In the genomic region with DNA sequence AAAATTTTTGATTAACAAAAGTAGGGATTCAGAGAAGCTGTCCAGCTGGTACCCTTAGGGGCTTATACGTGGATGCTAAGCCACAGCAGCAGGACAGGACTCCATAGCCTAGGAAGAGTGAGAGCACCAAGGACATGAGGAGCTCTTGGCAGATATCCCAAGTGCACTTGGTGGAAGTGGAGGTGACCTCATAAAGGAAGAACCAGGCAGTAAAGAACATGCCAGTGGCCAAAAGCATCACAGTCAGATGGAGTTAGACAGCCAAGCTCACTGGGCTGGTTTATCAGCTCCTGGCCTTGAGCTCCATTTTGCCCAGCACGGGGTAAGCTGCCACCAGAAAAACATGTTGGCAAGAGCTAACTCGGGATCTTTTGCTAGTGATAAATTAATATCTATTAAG, we compare ENCODE assay signal across 9 cellular contexts.
A peak's percentile ranks its signal among the peaks of the same experiment; 100 is the strongest.
DNase-seq lines count a peak whose midpoint lies in the region; ATAC-seq and TF ChIP-seq lines count a peak whose summit lies in the region.
"Had no signal": no experiment of that assay in that cellular context is flagged by ENCODE, and none has a peak within 500 bp of the region (broad histone marks: within the 10 kb centered on the region; RNA-seq: fewer than 3 reads in every experiment).

No MANE protein-coding gene starts in this region.

- TF ChIP-seq EP300 in SK-N-SH (IDR thresholded peaks at IDR 0.05; ENCODE audit: borderline replicate concordance in 1 of 2, low read depth in 1 of 2, low read length in 1 of 2) = peak in 1 of 2 experiments; percentile 33; a peak in 1 of 4 replicates

- H2AFZ ChIP-seq in SK-N-SH (ENCODE audit: low read depth) = peak overlapping the region; percentile 35; the same call in 1 of the 2 replicates

- no peak overlapping the region for H3K27ac Mint-ChIP-seq in CD14-positive monocyte
- H3K27ac Mint-ChIP-seq in activated T-cell treated with anti-CD3 and anti-CD28 coated beads, Interleukin-2, amount 50 U/mL, for 72 hours = no peak overlapping the region
- H3K27ac Mint-ChIP-seq: activated naive CD8-positive, alpha-beta T cell treated with anti-CD3 and anti-CD28 coated beads, Interleukin-2, amount 10 ng/mL, durations not matched to agents 7 days and 5 days had no signal

- H3K9me2 ChIP-seq in SK-N-SH = no peaks in the 10 kb centered on the region

- peak overlapping the region; percentile 9; the same call in 1 of the 2 replicates for H3K9ac ChIP-seq in SK-N-SH

- H3K36me3 ChIP-seq in SK-N-SH (replicated peaks in 1 of 2; ENCODE audit: control insufficient read depth in 1 of 2, insufficient read depth in 2 of 2, low read length in 1 of 2) (no peaks in the 10 kb centered on the region), thyroid gland (no peaks in the 10 kb centered on the region)

- H4K20me1 ChIP-seq in SK-N-SH (ENCODE audit: insufficient read depth) = no peaks in the 10 kb centered on the region

- no peak overlapping the region for H3K4me3 ChIP-seq in SK-N-SH (ENCODE audit: low read depth in 2 of 2, low read length in 1 of 2)
- H3K4me3 ChIP-seq in thyroid gland (replicated peaks in 1 of 3) = no peak overlapping the region

- DNase-seq in HPDE6-E6E7 (ENCODE audit: extremely low spot score) = peak; percentile 21
- peak; percentile 27 for DNase-seq in SK-N-SH
- DNase-seq in glomerular visceral epithelial cell (ENCODE audit: extremely low spot score) = peak; percentile 83
- peak; percentile 86 to 89 for DNase-seq in thyroid gland
- DNase-seq in ecto neural progenitor cell (ENCODE audit: low spot score) = no peak
- no peak for DNase-seq in CD14-positive monocyte (ENCODE audit: low spot score)
- no peak for DNase-seq in activated T-cell treated with anti-CD3 and anti-CD28 coated beads, Interleukin-2, amount 50 U/mL, for 72 hours
- DNase-seq: activated naive CD8-positive, alpha-beta T cell treated with anti-CD3 and anti-CD28 coated beads, Interleukin-2, amount 10 ng/mL, durations not matched to agents 7 days and 5 days had no signal

- H3K9me3 Mint-ChIP-seq in CD14-positive monocyte = peaks cover 0 to 3% (median 0%) of the 10 kb centered on the region in 7 donors
- peaks cover 0 to 4% of the 10 kb centered on the region in 2 donors for H3K9me3 Mint-ChIP-seq in activated T-cell treated with anti-CD3 and anti-CD28 coated beads, Interleukin-2, amount 50 U/mL, for 72 hours
- H3K9me3 Mint-ChIP-seq: activated naive CD8-positive, alpha-beta T cell treated with anti-CD3 and anti-CD28 coated beads, Interleukin-2, amount 10 ng/mL, durations not matched to agents 7 days and 5 days had no signal

- H3K79me2 ChIP-seq in SK-N-SH (ENCODE audit: insufficient read depth) = no peaks in the 10 kb centered on the region

- H3F3A ChIP-seq in SK-N-SH (replicated peaks; ENCODE audit: insufficient read depth) = peaks cover 10% of the 10 kb centered on the region

- intact Hi-C loops in thyroid gland (cut with DNase I) = no loop called here
- intact Hi-C loops in CD14-positive monocyte (cut with micrococcal nuclease) = no loop called here

- CTCF ChIA-PET in SK-N-SH (lab: Yijun Ruan, JAX) = interaction anchor here (1.1 kb wide), 1 partner anchor 83 kb away, joined by 4 read pairs; no protein-coding TSS in a partner anchor

- no peaks in the 10 kb centered on the region for H3K27me3 Mint-ChIP-seq in CD14-positive monocyte (ENCODE audit: low read depth in 3 of 3)
- no peaks in the 10 kb centered on the region for H3K27me3 Mint-ChIP-seq in activated T-cell treated with anti-CD3 and anti-CD28 coated beads, Interleukin-2, amount 50 U/mL, for 72 hours (ENCODE audit: low read depth)
- H3K27me3 Mint-ChIP-seq: activated naive CD8-positive, alpha-beta T cell treated with anti-CD3 and anti-CD28 coated beads, Interleukin-2, amount 10 ng/mL, durations not matched to agents 7 days and 5 days had no signal

- TF ChIP-seq CTCF in SK-N-SH (IDR thresholded peaks at IDR 0.05) (no peak), thyroid gland (IDR thresholded peaks at IDR 0.05) (no peak), CD14-positive monocyte (IDR thresholded peaks at IDR 0.05) (no peak)

- no peak for TF ChIP-seq POLR2A in thyroid gland (IDR thresholded peaks at IDR 0.05)

- POLR2A ChIA-PET in SK-N-SH (lab: Yijun Ruan, JAX) = no interaction called here

- H3K4me3 Mint-ChIP-seq in CD14-positive monocyte = no peak overlapping the region
- H3K4me3 Mint-ChIP-seq in activated T-cell treated with anti-CD3 and anti-CD28 coated beads, Interleukin-2, amount 50 U/mL, for 72 hours = no peak overlapping the region
- H3K4me3 Mint-ChIP-seq: activated naive CD8-positive, alpha-beta T cell treated with anti-CD3 and anti-CD28 coated beads, Interleukin-2, amount 10 ng/mL, durations not matched to agents 7 days and 5 days had no signal

- peak overlapping the region; percentile 15; the same call in 1 of the 2 replicates for H3K4me2 ChIP-seq in SK-N-SH

- H3K27me3 ChIP-seq in SK-N-SH (ENCODE audit: insufficient read depth) = no peaks in the 10 kb centered on the region
- H3K27me3 ChIP-seq in thyroid gland = no peaks in the 10 kb centered on the region

- H3K9me3 ChIP-seq in SK-N-SH = no peaks in the 10 kb centered on the region
- H3K9me3 ChIP-seq in thyroid gland = no peaks in the 10 kb centered on the region

- peak overlapping the region; percentile 43 to 70; a peak in 3 of 4 replicates for H3K27ac ChIP-seq in SK-N-SH (ENCODE audit: low read depth in 2 of 2, low read length in 1 of 2)
- H3K27ac ChIP-seq in thyroid gland = peak overlapping the region in 2 of 3 donors; percentile 2 to 27

- H3K4me1 ChIP-seq in SK-N-SH (ENCODE audit: control insufficient read depth in 1 of 2, insufficient read depth in 2 of 2, low read depth in 1 of 2, low read length in 1 of 2) = peaks cover 6 to 18% of the 10 kb centered on the region in 2 experiments; a peak in 3 of 4 replicates
- peaks cover 8 to 20% of the 10 kb centered on the region in 2 donors for H3K4me1 ChIP-seq in thyroid gland

- peaks cover 7% of the 10 kb centered on the region for H3K4me1 Mint-ChIP-seq in CD14-positive monocyte
- peaks cover 6% of the 10 kb centered on the region for H3K4me1 Mint-ChIP-seq in activated T-cell treated with anti-CD3 and anti-CD28 coated beads, Interleukin-2, amount 50 U/mL, for 72 hours (ENCODE audit: low read depth)

- TF ChIP-seq RAD21 in SK-N-SH (IDR thresholded peaks at IDR 0.05; ENCODE audit: low read length) = no peak

- 30% methylated on average over 3 of the region's 3 CpGs for WGBS in SK-N-SH (ENCODE audit: low lambda C conversion rate)
- WGBS in thyroid gland, 2 donors = 27 to 37% methylated on average over 3 of the region's 3 CpGs

- peaks cover 0 to 4% of the 10 kb centered on the region in 2 donors for H3K36me3 Mint-ChIP-seq in CD14-positive monocyte
- H3K36me3 Mint-ChIP-seq in activated T-cell treated with anti-CD3 and anti-CD28 coated beads, Interleukin-2, amount 50 U/mL, for 72 hours (ENCODE audit: insufficient read depth in 2 of 2) = peaks cover 3 to 7% of the 10 kb centered on the region in 2 donors

- ATAC-seq in GM19395 (IDR thresholded peaks at IDR 0.05; ENCODE audit: unreplicated experiment) = no peak
- no peak for ATAC-seq in activated T-cell treated with anti-CD3 and anti-CD28 coated beads, Interleukin-2, amount 50 U/mL, for 72 hours (replicated peaks in 1 of 2)

TF ChIP-seq in SK-N-SH, 30 proteins besides CTCF, POLR2A, EP300 and RAD21 (continues in another document):
- TF ChIP-seq, protein P1, sequence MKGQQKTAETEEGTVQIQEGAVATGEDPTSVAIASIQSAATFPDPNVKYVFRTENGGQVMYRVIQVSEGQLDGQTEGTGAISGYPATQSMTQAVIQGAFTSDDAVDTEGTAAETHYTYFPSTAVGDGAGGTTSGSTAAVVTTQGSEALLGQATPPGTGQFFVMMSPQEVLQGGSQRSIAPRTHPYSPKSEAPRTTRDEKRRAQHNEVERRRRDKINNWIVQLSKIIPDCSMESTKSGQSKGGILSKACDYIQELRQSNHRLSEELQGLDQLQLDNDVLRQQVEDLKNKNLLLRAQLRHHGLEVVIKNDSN (IDR thresholded peaks at IDR 0.05; ENCODE audit: borderline replicate concordance, low read depth) = no peak
- TF ChIP-seq, protein P2, sequence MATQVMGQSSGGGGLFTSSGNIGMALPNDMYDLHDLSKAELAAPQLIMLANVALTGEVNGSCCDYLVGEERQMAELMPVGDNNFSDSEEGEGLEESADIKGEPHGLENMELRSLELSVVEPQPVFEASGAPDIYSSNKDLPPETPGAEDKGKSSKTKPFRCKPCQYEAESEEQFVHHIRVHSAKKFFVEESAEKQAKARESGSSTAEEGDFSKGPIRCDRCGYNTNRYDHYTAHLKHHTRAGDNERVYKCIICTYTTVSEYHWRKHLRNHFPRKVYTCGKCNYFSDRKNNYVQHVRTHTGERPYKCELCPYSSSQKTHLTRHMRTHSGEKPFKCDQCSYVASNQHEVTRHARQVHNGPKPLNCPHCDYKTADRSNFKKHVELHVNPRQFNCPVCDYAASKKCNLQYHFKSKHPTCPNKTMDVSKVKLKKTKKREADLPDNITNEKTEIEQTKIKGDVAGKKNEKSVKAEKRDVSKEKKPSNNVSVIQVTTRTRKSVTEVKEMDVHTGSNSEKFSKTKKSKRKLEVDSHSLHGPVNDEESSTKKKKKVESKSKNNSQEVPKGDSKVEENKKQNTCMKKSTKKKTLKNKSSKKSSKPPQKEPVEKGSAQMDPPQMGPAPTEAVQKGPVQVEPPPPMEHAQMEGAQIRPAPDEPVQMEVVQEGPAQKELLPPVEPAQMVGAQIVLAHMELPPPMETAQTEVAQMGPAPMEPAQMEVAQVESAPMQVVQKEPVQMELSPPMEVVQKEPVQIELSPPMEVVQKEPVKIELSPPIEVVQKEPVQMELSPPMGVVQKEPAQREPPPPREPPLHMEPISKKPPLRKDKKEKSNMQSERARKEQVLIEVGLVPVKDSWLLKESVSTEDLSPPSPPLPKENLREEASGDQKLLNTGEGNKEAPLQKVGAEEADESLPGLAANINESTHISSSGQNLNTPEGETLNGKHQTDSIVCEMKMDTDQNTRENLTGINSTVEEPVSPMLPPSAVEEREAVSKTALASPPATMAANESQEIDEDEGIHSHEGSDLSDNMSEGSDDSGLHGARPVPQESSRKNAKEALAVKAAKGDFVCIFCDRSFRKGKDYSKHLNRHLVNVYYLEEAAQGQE (IDR thresholded peaks at IDR 0.05; ENCODE audit: low read depth, low read length) = no peak
- TF ChIP-seq RFX5 (IDR thresholded peaks at IDR 0.05; ENCODE audit: low read length) (no peak), JUND (IDR thresholded peaks at IDR 0.05) (peak; percentile 2; the same call in 1 of the 2 replicates), GABPA (IDR thresholded peaks at IDR 0.05; ENCODE audit: low read depth) (no peak), NRF1 (IDR thresholded peaks at IDR 0.05; ENCODE audit: low read depth, low read length) (no peak)
- TF ChIP-seq, protein P3, sequence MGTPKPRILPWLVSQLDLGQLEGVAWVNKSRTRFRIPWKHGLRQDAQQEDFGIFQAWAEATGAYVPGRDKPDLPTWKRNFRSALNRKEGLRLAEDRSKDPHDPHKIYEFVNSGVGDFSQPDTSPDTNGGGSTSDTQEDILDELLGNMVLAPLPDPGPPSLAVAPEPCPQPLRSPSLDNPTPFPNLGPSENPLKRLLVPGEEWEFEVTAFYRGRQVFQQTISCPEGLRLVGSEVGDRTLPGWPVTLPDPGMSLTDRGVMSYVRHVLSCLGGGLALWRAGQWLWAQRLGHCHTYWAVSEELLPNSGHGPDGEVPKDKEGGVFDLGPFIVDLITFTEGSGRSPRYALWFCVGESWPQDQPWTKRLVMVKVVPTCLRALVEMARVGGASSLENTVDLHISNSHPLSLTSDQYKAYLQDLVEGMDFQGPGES (IDR thresholded peaks at IDR 0.05; ENCODE audit: low read depth, low read length) = no peak

Comparison
In these comparisons a context has a peak if more than half of its experiments do, and no peak if none do; other contexts are left out.
1. DNase-seq: peak in HPDE6-E6E7 (single experiment), SK-N-SH (single experiment), glomerular visceral epithelial cell (single experiment) and thyroid gland (2 of 2); none in ecto neural progenitor cell (single experiment), CD14-positive monocyte (single experiment) and activated T-cell treated with anti-CD3 and anti-CD28 coated beads, Interleukin-2, amount 50 U/mL, for 72 hours (0 of 2).